Comparison of ENCODE assay signal across 1 cellular context in genomic region chr20:346640-347316, GRCh38.
TF ChIP-seq lines count a peak whose summit lies in the region.

Gene NRSN2 (plus strand): TSS chr20:347111. CDS start chr20:349644, 2,533 bp downstream.

TF ChIP-seq in liver, 16 proteins besides CTCF, POLR2A, EP300 and RAD21 (continued from another document):
- TF ChIP-seq ZBTB33 (IDR thresholded peaks at IDR 0.05), result no peak
